ENCODE assay signal across 20 cellular contexts in the genomic region with DNA sequence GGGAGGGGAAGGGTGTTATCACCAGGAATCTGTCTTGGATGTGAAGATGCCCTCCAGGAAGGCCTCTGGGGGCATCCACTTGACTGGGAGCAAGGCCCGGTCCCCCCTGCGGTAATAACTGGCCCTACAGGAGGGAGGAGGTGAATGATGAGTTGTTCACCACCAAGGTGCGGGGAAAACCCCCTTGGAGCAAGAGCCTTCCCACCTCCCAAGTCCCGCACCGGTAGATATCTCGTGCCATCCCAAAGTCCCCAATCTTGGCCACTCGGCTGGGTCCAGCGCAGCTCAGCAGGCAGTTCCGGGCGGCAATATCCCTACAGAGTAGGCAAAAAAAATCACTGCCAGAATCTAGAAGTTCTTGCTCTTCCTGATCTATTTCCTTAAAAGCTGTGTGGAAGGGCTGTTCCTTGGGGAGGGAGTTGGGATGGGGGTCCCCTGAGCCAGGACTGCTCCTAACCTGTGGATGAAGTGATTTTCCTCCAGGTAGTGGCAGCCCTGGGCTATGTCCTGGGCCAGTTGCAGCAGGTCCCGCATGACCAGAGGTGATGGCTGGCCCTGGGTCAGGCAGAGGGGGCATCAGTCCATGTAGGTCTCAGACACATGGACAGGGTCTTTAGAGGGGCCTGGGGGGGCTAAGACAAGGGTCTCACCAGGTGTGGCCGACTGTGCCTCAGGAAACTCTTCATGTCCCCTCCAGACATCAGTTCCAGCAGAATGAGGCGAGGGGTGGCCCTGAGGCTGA.
"Had no signal": no experiment of that assay in that cellular context is flagged by ENCODE, and none has a peak within 500 bp of the region (broad histone marks: within the 10 kb centered on the region; RNA-seq: fewer than 3 reads in every experiment).

No MANE protein-coding gene starts in this region.

- H3K4me3 ChIP-seq: esophagus squamous epithelium, gastroesophageal sphincter, lung, ovary, right atrium auricular region, suprapubic skin, thyroid gland had no signal

- ATAC-seq: effector memory CD8-positive, alpha-beta T cell; gastroesophageal sphincter; left ventricle myocardium superior had no signal

- H3K27ac Mint-ChIP-seq: dendritic cell treated with granulocyte-macrophage colony-stimulating factor and Interleukin-4, amounts not matched to agents 40 ng/mL and 50 ng/mL, for 4 days; nephron progenitor cell; type B pancreatic cell had no signal

- H3K36me3 Mint-ChIP-seq: type B pancreatic cell had no signal

- DNase-seq: effector memory CD8-positive, alpha-beta T cell; esophagus squamous epithelium; foreskin fibroblast; glutamatergic neuron; islet precursor cell; left ventricle myocardium superior; mesenchymal stem cell; midbrain; nephron progenitor cell; ovary; small intestine; stimulated activated CD4-positive, alpha-beta T cell treated with anti-CD3 and anti-CD28 coated beads, Interleukin-12 subunit alpha, Interleukin-12 subunit beta, amount 100 ng/mL, for 4 hours; stimulated activated naive CD4-positive, alpha-beta T cell treated with Interleukin-2 at 50 U/mL for 16 hours; thyroid gland had no signal

- H3K9me3 ChIP-seq: esophagus squamous epithelium, gastroesophageal sphincter, ovary, right atrium auricular region, suprapubic skin, thyroid gland had no signal

- H3K4me3 Mint-ChIP-seq: dendritic cell treated with granulocyte-macrophage colony-stimulating factor and Interleukin-4, amounts not matched to agents 40 ng/mL and 50 ng/mL, for 4 days; effector memory CD8-positive, alpha-beta T cell; nephron progenitor cell; type B pancreatic cell had no signal

- H3K27ac ChIP-seq: esophagus squamous epithelium, gastroesophageal sphincter, ovary, right atrium auricular region, suprapubic skin, thyroid gland had no signal

- H3K27me3 ChIP-seq: thyroid gland had no signal

- H3K9me3 Mint-ChIP-seq: dendritic cell treated with granulocyte-macrophage colony-stimulating factor and Interleukin-4, amounts not matched to agents 40 ng/mL and 50 ng/mL, for 4 days; effector memory CD8-positive, alpha-beta T cell; nephron progenitor cell; type B pancreatic cell had no signal

- H3K36me3 ChIP-seq: esophagus squamous epithelium, gastroesophageal sphincter, ovary, right atrium auricular region, suprapubic skin, thyroid gland had no signal
